In genomic region chr3:124032351-124032880, GRCh38 we compare ENCODE assay signal across 8 cellular contexts. TPM values are rescaled to one million over a fixed set of nuclear protein-coding genes. Genes with fewer than 3 reads are reported as not detected.
DNase-seq lines count a peak whose midpoint lies in the region; ATAC-seq and TF ChIP-seq lines count a peak whose summit lies in the region.

No MANE protein-coding gene starts in this region.

- DNase-seq in AG08395 (ENCODE audit: low spot score): peak; percentile 44
- no peak for DNase-seq in SK-N-MC (ENCODE audit: low read depth, low spot score)
- DNase-seq in esophagus squamous epithelium (lab: John Stamatoyannopoulos, UW): no peak
- no peak for DNase-seq in naive thymus-derived CD4-positive, alpha-beta T cell
- no peak for DNase-seq in stimulated activated CD4-positive, alpha-beta T cell treated with anti-CD3 and anti-CD28 coated beads, Interleukin-4, amount 100 ng/mL, for 4 hours
- DNase-seq in activated CD4-positive, alpha-beta T cell treated with anti-CD3 and anti-CD28 coated beads, Interleukin-2, amount 50 U/mL, for 4 hours: no peak

- intact Hi-C loops in esophagus squamous epithelium (cut with DNase I): no loop called here
- intact Hi-C loops in naive thymus-derived CD4-positive, alpha-beta T cell (cut with micrococcal nuclease): loop anchor here in 1 of 2 donors (2.0 kb wide), 1 partner anchor 72 kb away; the partner anchor contains the start of gene CCDC14

- H3K27me3 ChIP-seq in esophagus squamous epithelium: peaks cover 0 to 88% (median 9%) of the 10 kb centered on the region in 4 donors
- peaks cover 3 to 7% of the 10 kb centered on the region in 2 donors for H3K27me3 ChIP-seq in naive thymus-derived CD4-positive, alpha-beta T cell (ENCODE audit: control insufficient read depth in 2 of 2, insufficient read depth in 2 of 2, low read length in 2 of 2)

- H3K36me3 Mint-ChIP-seq in naive thymus-derived CD4-positive, alpha-beta T cell: peaks cover 0 to 9% (median 0%) of the 10 kb centered on the region in 5 donors

- no peaks in the 10 kb centered on the region for H3K36me3 ChIP-seq in SK-N-MC (ENCODE audit: insufficient read depth, low read length)
- no peaks in the 10 kb centered on the region for H3K36me3 ChIP-seq in esophagus squamous epithelium
- no peaks in the 10 kb centered on the region for H3K36me3 ChIP-seq in naive thymus-derived CD4-positive, alpha-beta T cell (ENCODE audit: control insufficient read depth in 2 of 3, insufficient read depth in 3 of 3, low read length in 3 of 3)

- H3K9ac ChIP-seq in SK-N-MC (ENCODE audit: insufficient read length): peak overlapping the region; percentile 84

- WGBS in esophagus squamous epithelium, 2 donors: 7 to 18% methylated on average over 19 to 28 of the region's 29 CpGs

- no peak overlapping the region for H3K27ac Mint-ChIP-seq in naive thymus-derived CD4-positive, alpha-beta T cell

- H3K27ac ChIP-seq in SK-N-MC (no peak overlapping the region), esophagus squamous epithelium (peak overlapping the region; percentile 64 to 90 (median 78))
- no peak overlapping the region for H3K27ac ChIP-seq in naive thymus-derived CD4-positive, alpha-beta T cell (ENCODE audit: low read depth, low read length)

- peaks cover 32 to 47% (median 36%) of the 10 kb centered on the region in 5 donors for H3K27me3 Mint-ChIP-seq in naive thymus-derived CD4-positive, alpha-beta T cell

- peaks cover 6 to 19% (median 12%) of the 10 kb centered on the region in 7 donors for H3K4me1 Mint-ChIP-seq in naive thymus-derived CD4-positive, alpha-beta T cell

- peaks cover 5 to 25% (median 19%) of the 10 kb centered on the region in 3 donors for H3K4me1 ChIP-seq in esophagus squamous epithelium
- H3K4me1 ChIP-seq in naive thymus-derived CD4-positive, alpha-beta T cell (ENCODE audit: control insufficient read depth in 2 of 2, insufficient read depth in 2 of 2, low read length in 2 of 2): no peaks in the 10 kb centered on the region

- peak overlapping the region; percentile 63 to 89 (median 82) for H3K4me3 Mint-ChIP-seq in naive thymus-derived CD4-positive, alpha-beta T cell

- H3K4me3 ChIP-seq in SK-N-MC (peak overlapping the region; percentile 96), esophagus squamous epithelium (peak overlapping the region; percentile 58 to 77 (median 62))
- H3K4me3 ChIP-seq in naive thymus-derived CD4-positive, alpha-beta T cell (ENCODE audit: low read length): no peak overlapping the region

- TF ChIP-seq POLR2A in esophagus squamous epithelium (IDR thresholded peaks at IDR 0.05): no peak

- no peak for TF ChIP-seq CTCF in esophagus squamous epithelium (IDR thresholded peaks at IDR 0.05)

- POLR2A ChIA-PET in naive thymus-derived CD4-positive, alpha-beta T cell (lab: Charles Lee): no interaction called here

- CTCF ChIA-PET in naive thymus-derived CD4-positive, alpha-beta T cell (lab: Charles Lee): interaction anchor here (0.9 to 1.1 kb wide), 2 partner anchors 52 to 60 kb away, joined by 3 read pairs; no protein-coding TSS in a partner anchor

- H3K9me3 Mint-ChIP-seq in naive thymus-derived CD4-positive, alpha-beta T cell: peaks cover 0 to 6% (median 4%) of the 10 kb centered on the region in 11 donors

- H3K9me3 ChIP-seq in SK-N-MC (ENCODE audit: low read depth, low read length) (no peaks in the 10 kb centered on the region), esophagus squamous epithelium (no peaks in the 10 kb centered on the region)
- no peaks in the 10 kb centered on the region for H3K9me3 ChIP-seq in naive thymus-derived CD4-positive, alpha-beta T cell (ENCODE audit: control insufficient read depth in 2 of 3, low read length in 3 of 3)

- ATAC-seq in HG02798 (IDR thresholded peaks at IDR 0.05; ENCODE audit: poor library complexity, unreplicated experiment) (peak; percentile 16), HG02973 (IDR thresholded peaks at IDR 0.05; ENCODE audit: unreplicated experiment) (no peak)
- ATAC-seq in naive thymus-derived CD4-positive, alpha-beta T cell: no peak

RNA-seq across cellular contexts. Expression of gene KALRN, which starts 0.8 kb away (rescaled TPM):
- 10 to 100 TPM; 18.5 to 36.8 (median 30.0) TPM for total RNA-seq in esophagus squamous epithelium
- total RNA-seq in naive thymus-derived CD4-positive, alpha-beta T cell: 10 to 100 TPM in 3 of 5 experiments, 1 to 10 TPM in 1, not detected in 1; 7.4 to 20.3 (median 15.0) TPM
- 1 to 10 TPM in 1 of 2 donors, under 1 TPM in 1; 0.15 to 1.1 TPM for polyA plus RNA-seq in naive thymus-derived CD4-positive, alpha-beta T cell

RNA-seq across cellular contexts. Expression of gene ROPN1, which starts 40.5 kb away (rescaled TPM):
- total RNA-seq in esophagus squamous epithelium: under 1 TPM in 1 of 4 donors, not detected in 3; 0.38 TPM
- total RNA-seq in naive thymus-derived CD4-positive, alpha-beta T cell: not detected
- polyA plus RNA-seq in naive thymus-derived CD4-positive, alpha-beta T cell: not detected

Comparison
In these comparisons a context has a peak if more than half of its experiments do, and no peak if none do; other contexts are left out.
1. H3K27ac ChIP-seq: peak in esophagus squamous epithelium (4 of 4); none in SK-N-MC (single experiment) and naive thymus-derived CD4-positive, alpha-beta T cell (single experiment).